In genomic region chr18:67973916-67974315, GRCh38 we compare ENCODE assay signal across 27 cellular contexts.
"Had no signal": no experiment of that assay in that cellular context is flagged by ENCODE, and none has a peak within 500 bp of the region (broad histone marks: within the 10 kb centered on the region; RNA-seq: fewer than 3 reads in every experiment).

No MANE protein-coding gene starts in this region.

- H3K4me3 ChIP-seq: ascending aorta, breast epithelium, cardiac muscle cell, coronary artery, esophagus squamous epithelium, gastrocnemius medialis, heart right ventricle had no signal

- H3K27me3 ChIP-seq: ascending aorta, breast epithelium, cardiac muscle cell, esophagus squamous epithelium, foreskin keratinocyte, gastrocnemius medialis, heart right ventricle had no signal

- H3K27ac ChIP-seq: ascending aorta, breast epithelium, cardiac muscle cell, coronary artery, epithelial cell of prostate, esophagus squamous epithelium, foreskin keratinocyte, gastrocnemius medialis, heart right ventricle had no signal

- H3K36me3 ChIP-seq: ascending aorta, breast epithelium, cardiac muscle cell, esophagus squamous epithelium, gastrocnemius medialis, heart right ventricle had no signal

- H3K9me3 ChIP-seq: ascending aorta, breast epithelium, esophagus squamous epithelium, gastrocnemius medialis, heart right ventricle had no signal

- H3K4me1 ChIP-seq: ascending aorta, breast epithelium, esophagus squamous epithelium, gastrocnemius medialis, heart right ventricle had no signal

- DNase-seq: activated CD4-positive, alpha-beta memory T cell treated with anti-CD3 and anti-CD28 coated beads for 36 hours; activated CD4-positive, alpha-beta T cell treated with anti-CD3 and anti-CD28 coated beads for 36 hours; activated CD4-positive, alpha-beta T cell treated with anti-CD3 and anti-CD28 coated beads, Interleukin-2, amount 10 ng/mL, durations not matched to agents 24 days and 14 days; activated CD4-positive, CD25-positive, alpha-beta regulatory T cell; activated CD4-positive, CD25-positive, alpha-beta regulatory T cell treated with anti-CD3 and anti-CD28 coated beads, Interleukin-2, amount 50 U/mL, for 72 hours; activated CD8-positive, alpha-beta memory T cell treated with anti-CD3 and anti-CD28 coated beads, Interleukin-2, amount 10 ng/mL, durations not matched to agents 7 days and 5 days; activated CD8-positive, alpha-beta memory T cell treated with anti-CD3 and anti-CD28 coated beads, Interleukin-2, amount 50 U/mL, for 4 hours; activated CD8-positive, alpha-beta T cell treated with anti-CD3 and anti-CD28 coated beads, Interleukin-2, amount 10 ng/mL, durations not matched to agents 7 days and 5 days; activated effector memory CD4-positive, alpha-beta T cell treated with anti-CD3 and anti-CD28 coated beads, Interleukin-2, amount 50 U/mL, for 16 hours; activated naive CD4-positive, alpha-beta T cell treated with anti-CD3 and anti-CD28 coated beads for 36 hours; activated naive CD8-positive, alpha-beta T cell treated with anti-CD3 and anti-CD28 coated beads for 36 hours; activated naive CD8-positive, alpha-beta T cell treated with anti-CD3 and anti-CD28 coated beads, Interleukin-2, amount 50 U/mL, for 24 hours; activated T-cell treated with anti-CD3 and anti-CD28 coated beads, Interleukin-2, amount 50 U/mL, for 1 hour; activated T-cell treated with anti-CD3 and anti-CD28 coated beads, Interleukin-2, amount 50 U/mL, for 48 hours; central memory CD4-positive, alpha-beta T cell; effector CD8-positive, alpha-beta T cell; esophagus squamous epithelium; foreskin keratinocyte; gastrocnemius medialis; glutamatergic neuron; heart right ventricle; T-helper 2 cell had no signal
